In the genomic region with DNA sequence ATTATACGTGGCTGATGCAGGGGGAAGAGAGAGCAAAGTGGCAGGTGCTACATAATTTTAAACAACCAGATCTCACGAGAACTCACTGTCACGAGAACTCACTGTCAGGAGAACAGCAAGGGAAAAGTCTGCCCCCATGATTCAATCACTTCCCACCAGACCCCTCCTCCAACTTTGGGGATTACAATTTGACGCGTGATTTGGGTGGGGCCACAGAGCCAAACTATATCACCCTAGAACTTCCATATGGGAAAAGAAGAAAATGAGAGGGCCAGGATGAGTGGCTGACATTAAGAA, we compare ENCODE assay signal across 26 cellular contexts.
"Had no signal": no experiment of that assay in that cellular context is flagged by ENCODE, and none has a peak within 500 bp of the region (broad histone marks: within the 10 kb centered on the region; RNA-seq: fewer than 3 reads in every experiment).

No MANE protein-coding gene starts in this region.

- H3K4me1 ChIP-seq: left lung, sigmoid colon, transverse colon had no signal

- H3K27ac Mint-ChIP-seq: activated CD4-positive, alpha-beta memory T cell treated with anti-CD3 and anti-CD28 coated beads for 36 hours; brain; T-helper 2 cell treated with Interferon-gamma antibody and Interleukin-4, amounts not matched to agents 5 μg/mL and 100 μg/mL, for 36 hours had no signal

- ATAC-seq: esophagus mucosa; left lung; naive thymus-derived CD4-positive, alpha-beta T cell had no signal

- H3K27ac ChIP-seq: left lung, sigmoid colon, transverse colon, WERI-Rb-1 had no signal

- H3K27me3 Mint-ChIP-seq: activated CD4-positive, alpha-beta memory T cell treated with anti-CD3 and anti-CD28 coated beads for 36 hours; brain; naive thymus-derived CD4-positive, alpha-beta T cell; progenitor cell of endocrine pancreas; stimulated activated naive B cell treated with anti-CD40 and anti-IgM and Interleukin-4, amounts not matched to agents 10 μg/mL and 1 μg/mL and 100 μg/mL, for 72 hours had no signal

- H3K4me3 Mint-ChIP-seq: activated CD4-positive, alpha-beta memory T cell treated with anti-CD3 and anti-CD28 coated beads for 36 hours; brain; naive thymus-derived CD4-positive, alpha-beta T cell; stimulated activated naive B cell treated with anti-CD40 and anti-IgM and Interleukin-4, amounts not matched to agents 10 μg/mL and 1 μg/mL and 100 μg/mL, for 72 hours; T-helper 2 cell treated with Interferon-gamma antibody and Interleukin-4, amounts not matched to agents 5 μg/mL and 100 μg/mL, for 36 hours had no signal

- H3K27me3 ChIP-seq: left lung, sigmoid colon, transverse colon had no signal

- H3K36me3 ChIP-seq: left lung, sigmoid colon, transverse colon had no signal

- H3K4me3 ChIP-seq: left lung, lung, sigmoid colon, transverse colon had no signal

- DNase-seq: activated CD4-positive, alpha-beta memory T cell treated with anti-CD3 and anti-CD28 coated beads for 36 hours; activated CD4-positive, alpha-beta T cell treated with anti-CD3 and anti-CD28 coated beads for 1 hour; activated gamma-delta T cell treated with Interleukin-2 at 50 U/mL for 16 hours; aorta; dermis blood vessel endothelial cell; effector CD8-positive, alpha-beta T cell; hippocampal formation; kidney glomerular epithelial cell; left lung; naive thymus-derived CD4-positive, alpha-beta T cell; retina; sigmoid colon; stimulated activated CD4-positive, alpha-beta T cell treated with anti-CD3 and anti-CD28 coated beads, Interleukin-2, amount 100 ng/mL, for 48 hours; stimulated activated CD8-positive, alpha-beta memory T cell treated with anti-CD3 and anti-CD28 coated beads, Interleukin-4, amount 100 ng/mL, for 48 hours; stimulated activated naive B cell treated with anti-CD40 and anti-IgM and Interleukin-4, amounts not matched to agents 10 μg/mL and 1 μg/mL and 100 μg/mL, for 72 hours; transverse colon; WERI-Rb-1 had no signal

- FAIRE-seq: endothelial cell of umbilical vein, frontal cortex, TTC549, urothelium cell line had no signal
